In the genomic region with DNA sequence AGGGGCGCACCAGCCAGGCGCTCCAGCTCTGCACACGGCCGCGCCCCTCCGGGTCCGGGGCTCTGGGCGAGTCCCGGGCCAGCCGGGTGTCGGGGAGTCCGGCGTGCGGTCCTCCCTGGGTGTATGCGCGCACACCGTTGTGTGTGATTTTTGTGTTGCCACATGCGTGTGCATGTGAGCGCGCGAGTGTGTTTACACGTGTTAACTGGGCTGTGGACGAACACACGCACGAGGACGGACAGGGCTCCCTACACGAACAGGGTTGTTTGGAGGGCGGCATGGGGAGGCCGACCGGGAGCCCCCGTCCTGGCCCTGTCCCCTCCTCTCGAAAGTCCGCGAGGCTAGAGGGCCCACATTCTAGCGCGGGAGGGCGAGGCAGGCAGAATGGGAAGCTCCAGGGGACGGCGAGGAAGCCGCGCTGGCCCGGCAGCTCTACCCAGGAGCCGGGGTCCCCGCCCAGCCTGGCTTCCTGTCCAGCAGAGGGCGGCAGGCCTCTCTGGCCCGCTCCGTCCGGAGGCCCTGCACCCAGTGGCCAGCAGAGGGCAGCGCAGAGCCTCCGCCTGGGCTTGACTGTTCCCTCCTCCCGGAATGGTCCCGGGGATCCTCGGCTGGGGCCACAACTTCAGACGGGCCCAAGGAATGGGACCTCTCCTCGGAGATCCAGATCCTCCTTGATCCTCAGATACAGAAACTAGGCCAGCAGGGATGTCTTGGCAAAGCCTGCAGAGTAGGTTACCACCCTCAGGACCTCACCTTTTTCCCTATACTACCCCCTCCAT, we compare ENCODE assay signal across 1 cellular context.
A peak's percentile ranks its signal among the peaks of the same experiment; 100 is the strongest.
TF ChIP-seq lines count a peak whose summit lies in the region.

No MANE protein-coding gene starts in this region.

TF ChIP-seq in K562, 482 proteins besides CTCF, POLR2A, EP300 and RAD21 (continued from another document and continues in another):
- 0 out of 4 replicates have a peak, but pooled peaks of 1 of the 2 experiments have one; percentile 58 for TF ChIP-seq HDAC1 (IDR thresholded peaks at IDR 0.05)
- peak in 1 of 2 experiments; percentile 75; a peak in 2 of 4 replicates for TF ChIP-seq RCOR1 (IDR thresholded peaks at IDR 0.05; ENCODE audit: borderline replicate concordance in 1 of 2, low read depth in 2 of 2, low read length in 2 of 2)
- TF ChIP-seq, protein P1, sequence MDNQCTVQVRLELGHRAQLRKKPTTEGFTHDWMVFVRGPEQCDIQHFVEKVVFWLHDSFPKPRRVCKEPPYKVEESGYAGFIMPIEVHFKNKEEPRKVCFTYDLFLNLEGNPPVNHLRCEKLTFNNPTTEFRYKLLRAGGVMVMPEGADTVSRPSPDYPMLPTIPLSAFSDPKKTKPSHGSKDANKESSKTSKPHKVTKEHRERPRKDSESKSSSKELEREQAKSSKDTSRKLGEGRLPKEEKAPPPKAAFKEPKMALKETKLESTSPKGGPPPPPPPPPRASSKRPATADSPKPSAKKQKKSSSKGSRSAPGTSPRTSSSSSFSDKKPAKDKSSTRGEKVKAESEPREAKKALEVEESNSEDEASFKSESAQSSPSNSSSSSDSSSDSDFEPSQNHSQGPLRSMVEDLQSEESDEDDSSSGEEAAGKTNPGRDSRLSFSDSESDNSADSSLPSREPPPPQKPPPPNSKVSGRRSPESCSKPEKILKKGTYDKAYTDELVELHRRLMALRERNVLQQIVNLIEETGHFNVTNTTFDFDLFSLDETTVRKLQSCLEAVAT (IDR thresholded peaks at IDR 0.05), result peak in 1 of 2 experiments; percentile 96; a peak in 2 of 4 replicates
- 0 out of 2 replicates have a peak, but pooled peaks have one; percentile 63 for TF ChIP-seq ETS1 (conservative IDR thresholded peaks at IDR 0.05; ENCODE audit: control insufficient read depth, low read depth, low read length)
- TF ChIP-seq, protein P2, sequence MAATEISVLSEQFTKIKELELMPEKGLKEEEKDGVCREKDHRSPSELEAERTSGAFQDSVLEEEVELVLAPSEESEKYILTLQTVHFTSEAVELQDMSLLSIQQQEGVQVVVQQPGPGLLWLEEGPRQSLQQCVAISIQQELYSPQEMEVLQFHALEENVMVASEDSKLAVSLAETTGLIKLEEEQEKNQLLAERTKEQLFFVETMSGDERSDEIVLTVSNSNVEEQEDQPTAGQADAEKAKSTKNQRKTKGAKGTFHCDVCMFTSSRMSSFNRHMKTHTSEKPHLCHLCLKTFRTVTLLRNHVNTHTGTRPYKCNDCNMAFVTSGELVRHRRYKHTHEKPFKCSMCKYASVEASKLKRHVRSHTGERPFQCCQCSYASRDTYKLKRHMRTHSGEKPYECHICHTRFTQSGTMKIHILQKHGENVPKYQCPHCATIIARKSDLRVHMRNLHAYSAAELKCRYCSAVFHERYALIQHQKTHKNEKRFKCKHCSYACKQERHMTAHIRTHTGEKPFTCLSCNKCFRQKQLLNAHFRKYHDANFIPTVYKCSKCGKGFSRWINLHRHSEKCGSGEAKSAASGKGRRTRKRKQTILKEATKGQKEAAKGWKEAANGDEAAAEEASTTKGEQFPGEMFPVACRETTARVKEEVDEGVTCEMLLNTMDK (IDR thresholded peaks at IDR 0.05; ENCODE audit: borderline replicate concordance, insufficient read depth, low read depth, low read length, poor library complexity, severe bottlenecking), result peak; percentile 94
- no peak for TF ChIP-seq MBD2 (IDR thresholded peaks at IDR 0.05; ENCODE audit: borderline replicate concordance, low read depth)
- TF ChIP-seq TEAD1 (CRISPR knock-in tag; IDR thresholded peaks at IDR 0.05), result 0 out of 4 replicates have a peak, but pooled peaks of 1 of the 2 experiments have one; percentile 47
- TF ChIP-seq KDM2B (CRISPR knock-in tag; IDR thresholded peaks at IDR 0.05), result peak; percentile 7; the same call in 1 of the 2 replicates
- 0 out of 2 replicates have a peak, but pooled peaks have one; percentile 22 for TF ChIP-seq PTBP1 (IDR thresholded peaks at IDR 0.05; ENCODE audit: low read depth, low read length)
- TF ChIP-seq ZBTB1 (CRISPR knock-in tag; IDR thresholded peaks at IDR 0.05; ENCODE audit: borderline replicate concordance, low read depth), result peak; percentile 63; the same call in 1 of the 2 replicates
- TF ChIP-seq, protein P3, sequence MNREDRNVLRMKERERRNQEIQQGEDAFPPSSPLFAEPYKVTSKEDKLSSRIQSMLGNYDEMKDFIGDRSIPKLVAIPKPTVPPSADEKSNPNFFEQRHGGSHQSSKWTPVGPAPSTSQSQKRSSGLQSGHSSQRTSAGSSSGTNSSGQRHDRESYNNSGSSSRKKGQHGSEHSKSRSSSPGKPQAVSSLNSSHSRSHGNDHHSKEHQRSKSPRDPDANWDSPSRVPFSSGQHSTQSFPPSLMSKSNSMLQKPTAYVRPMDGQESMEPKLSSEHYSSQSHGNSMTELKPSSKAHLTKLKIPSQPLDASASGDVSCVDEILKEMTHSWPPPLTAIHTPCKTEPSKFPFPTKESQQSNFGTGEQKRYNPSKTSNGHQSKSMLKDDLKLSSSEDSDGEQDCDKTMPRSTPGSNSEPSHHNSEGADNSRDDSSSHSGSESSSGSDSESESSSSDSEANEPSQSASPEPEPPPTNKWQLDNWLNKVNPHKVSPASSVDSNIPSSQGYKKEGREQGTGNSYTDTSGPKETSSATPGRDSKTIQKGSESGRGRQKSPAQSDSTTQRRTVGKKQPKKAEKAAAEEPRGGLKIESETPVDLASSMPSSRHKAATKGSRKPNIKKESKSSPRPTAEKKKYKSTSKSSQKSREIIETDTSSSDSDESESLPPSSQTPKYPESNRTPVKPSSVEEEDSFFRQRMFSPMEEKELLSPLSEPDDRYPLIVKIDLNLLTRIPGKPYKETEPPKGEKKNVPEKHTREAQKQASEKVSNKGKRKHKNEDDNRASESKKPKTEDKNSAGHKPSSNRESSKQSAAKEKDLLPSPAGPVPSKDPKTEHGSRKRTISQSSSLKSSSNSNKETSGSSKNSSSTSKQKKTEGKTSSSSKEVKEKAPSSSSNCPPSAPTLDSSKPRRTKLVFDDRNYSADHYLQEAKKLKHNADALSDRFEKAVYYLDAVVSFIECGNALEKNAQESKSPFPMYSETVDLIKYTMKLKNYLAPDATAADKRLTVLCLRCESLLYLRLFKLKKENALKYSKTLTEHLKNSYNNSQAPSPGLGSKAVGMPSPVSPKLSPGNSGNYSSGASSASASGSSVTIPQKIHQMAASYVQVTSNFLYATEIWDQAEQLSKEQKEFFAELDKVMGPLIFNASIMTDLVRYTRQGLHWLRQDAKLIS (CRISPR knock-in tag; IDR thresholded peaks at IDR 0.05), result peak; percentile 79; the same call in 1 of the 2 replicates
- TF ChIP-seq ERF (CRISPR knock-in tag; IDR thresholded peaks at IDR 0.05), result 0 out of 2 replicates have a peak, but pooled peaks have one; percentile 51
- TF ChIP-seq, protein P4, sequence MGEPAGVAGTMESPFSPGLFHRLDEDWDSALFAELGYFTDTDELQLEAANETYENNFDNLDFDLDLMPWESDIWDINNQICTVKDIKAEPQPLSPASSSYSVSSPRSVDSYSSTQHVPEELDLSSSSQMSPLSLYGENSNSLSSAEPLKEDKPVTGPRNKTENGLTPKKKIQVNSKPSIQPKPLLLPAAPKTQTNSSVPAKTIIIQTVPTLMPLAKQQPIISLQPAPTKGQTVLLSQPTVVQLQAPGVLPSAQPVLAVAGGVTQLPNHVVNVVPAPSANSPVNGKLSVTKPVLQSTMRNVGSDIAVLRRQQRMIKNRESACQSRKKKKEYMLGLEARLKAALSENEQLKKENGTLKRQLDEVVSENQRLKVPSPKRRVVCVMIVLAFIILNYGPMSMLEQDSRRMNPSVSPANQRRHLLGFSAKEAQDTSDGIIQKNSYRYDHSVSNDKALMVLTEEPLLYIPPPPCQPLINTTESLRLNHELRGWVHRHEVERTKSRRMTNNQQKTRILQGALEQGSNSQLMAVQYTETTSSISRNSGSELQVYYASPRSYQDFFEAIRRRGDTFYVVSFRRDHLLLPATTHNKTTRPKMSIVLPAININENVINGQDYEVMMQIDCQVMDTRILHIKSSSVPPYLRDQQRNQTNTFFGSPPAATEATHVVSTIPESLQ (CRISPR knock-in tag; IDR thresholded peaks at IDR 0.05), result peak; percentile 56; the same call in 1 of the 2 replicates
- TF ChIP-seq SUPT5H (IDR thresholded peaks at IDR 0.05), result peak; percentile 51
- TF ChIP-seq PPARD (CRISPR knock-in tag; IDR thresholded peaks at IDR 0.05), result no peak
- peak; percentile 17; the same call in 1 of the 2 replicates for TF ChIP-seq NCOA1 (IDR thresholded peaks at IDR 0.05; ENCODE audit: low read depth)
- no peak for TF ChIP-seq NFXL1 (CRISPR knock-in tag; IDR thresholded peaks at IDR 0.05)
- TF ChIP-seq, protein P5, sequence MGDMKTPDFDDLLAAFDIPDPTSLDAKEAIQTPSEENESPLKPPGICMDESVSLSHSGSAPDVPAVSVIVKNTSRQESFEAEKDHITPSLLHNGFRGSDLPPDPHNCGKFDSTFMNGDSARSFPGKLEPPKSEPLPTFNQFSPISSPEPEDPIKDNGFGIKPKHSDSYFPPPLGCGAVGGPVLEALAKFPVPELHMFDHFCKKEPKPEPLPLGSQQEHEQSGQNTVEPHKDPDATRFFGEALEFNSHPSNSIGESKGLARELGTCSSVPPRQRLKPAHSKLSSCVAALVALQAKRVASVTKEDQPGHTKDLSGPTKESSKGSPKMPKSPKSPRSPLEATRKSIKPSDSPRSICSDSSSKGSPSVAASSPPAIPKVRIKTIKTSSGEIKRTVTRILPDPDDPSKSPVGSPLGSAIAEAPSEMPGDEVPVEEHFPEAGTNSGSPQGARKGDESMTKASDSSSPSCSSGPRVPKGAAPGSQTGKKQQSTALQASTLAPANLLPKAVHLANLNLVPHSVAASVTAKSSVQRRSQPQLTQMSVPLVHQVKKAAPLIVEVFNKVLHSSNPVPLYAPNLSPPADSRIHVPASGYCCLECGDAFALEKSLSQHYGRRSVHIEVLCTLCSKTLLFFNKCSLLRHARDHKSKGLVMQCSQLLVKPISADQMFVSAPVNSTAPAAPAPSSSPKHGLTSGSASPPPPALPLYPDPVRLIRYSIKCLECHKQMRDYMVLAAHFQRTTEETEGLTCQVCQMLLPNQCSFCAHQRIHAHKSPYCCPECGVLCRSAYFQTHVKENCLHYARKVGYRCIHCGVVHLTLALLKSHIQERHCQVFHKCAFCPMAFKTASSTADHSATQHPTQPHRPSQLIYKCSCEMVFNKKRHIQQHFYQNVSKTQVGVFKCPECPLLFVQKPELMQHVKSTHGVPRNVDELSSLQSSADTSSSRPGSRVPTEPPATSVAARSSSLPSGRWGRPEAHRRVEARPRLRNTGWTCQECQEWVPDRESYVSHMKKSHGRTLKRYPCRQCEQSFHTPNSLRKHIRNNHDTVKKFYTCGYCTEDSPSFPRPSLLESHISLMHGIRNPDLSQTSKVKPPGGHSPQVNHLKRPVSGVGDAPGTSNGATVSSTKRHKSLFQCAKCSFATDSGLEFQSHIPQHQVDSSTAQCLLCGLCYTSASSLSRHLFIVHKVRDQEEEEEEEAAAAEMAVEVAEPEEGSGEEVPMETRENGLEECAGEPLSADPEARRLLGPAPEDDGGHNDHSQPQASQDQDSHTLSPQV (IDR thresholded peaks at IDR 0.05), result peak; percentile 86
- TF ChIP-seq ZNF12 (CRISPR knock-in tag; IDR thresholded peaks at IDR 0.05), result 0 out of 2 replicates have a peak, but pooled peaks have one; percentile 28
- TF ChIP-seq GATAD2B (IDR thresholded peaks at IDR 0.05; ENCODE audit: borderline replicate concordance), result peak; percentile 71
- peak; percentile 16 for TF ChIP-seq CXXC5 (CRISPR knock-in tag; IDR thresholded peaks at IDR 0.05)
- TF ChIP-seq ZNF431 (CRISPR knock-in tag; IDR thresholded peaks at IDR 0.05), result 0 out of 2 replicates have a peak, but pooled peaks have one; percentile 55
- no peak for TF ChIP-seq ZNF668 (CRISPR knock-in tag; IDR thresholded peaks at IDR 0.05)
- no peak for TF ChIP-seq FOXM1 (IDR thresholded peaks at IDR 0.05; ENCODE audit: low read depth)
- peak; percentile 78; the same call in 1 of the 2 replicates for TF ChIP-seq FOXM1 (CRISPR knock-in tag; IDR thresholded peaks at IDR 0.05; ENCODE audit: low read depth)
- TF ChIP-seq VEZF1 (CRISPR knock-in tag; IDR thresholded peaks at IDR 0.05), result peak; percentile 54
- TF ChIP-seq, protein P6, sequence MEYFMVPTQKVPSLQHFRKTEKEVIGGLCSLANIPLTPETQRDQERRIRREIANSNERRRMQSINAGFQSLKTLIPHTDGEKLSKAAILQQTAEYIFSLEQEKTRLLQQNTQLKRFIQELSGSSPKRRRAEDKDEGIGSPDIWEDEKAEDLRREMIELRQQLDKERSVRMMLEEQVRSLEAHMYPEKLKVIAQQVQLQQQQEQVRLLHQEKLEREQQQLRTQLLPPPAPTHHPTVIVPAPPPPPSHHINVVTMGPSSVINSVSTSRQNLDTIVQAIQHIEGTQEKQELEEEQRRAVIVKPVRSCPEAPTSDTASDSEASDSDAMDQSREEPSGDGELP (CRISPR knock-in tag; IDR thresholded peaks at IDR 0.05; ENCODE audit: borderline replicate concordance), result peak; percentile 79; the same call in 1 of the 2 replicates
- TF ChIP-seq SREBF1 (IDR thresholded peaks at IDR 0.05; ENCODE audit: borderline replicate concordance, low read depth, low read length), result 0 out of 2 replicates have a peak, but pooled peaks have one; percentile 52
- TF ChIP-seq NEUROD1 (IDR thresholded peaks at IDR 0.05; ENCODE audit: borderline replicate concordance, low read depth, low read length, partially characterized antibody), result peak; percentile 28
- no peak for TF ChIP-seq MTA2 (IDR thresholded peaks at IDR 0.05; ENCODE audit: low read depth)
- TF ChIP-seq HNRNPL (IDR thresholded peaks at IDR 0.05; ENCODE audit: low read depth, low read length), result peak; percentile 75; the same call in 1 of the 2 replicates
- TF ChIP-seq ZNF24 (IDR thresholded peaks at IDR 0.05), result 0 out of 2 replicates have a peak, but pooled peaks have one; percentile 47
- TF ChIP-seq KAT2B (IDR thresholded peaks at IDR 0.05; ENCODE audit: low read depth, low read length), result no peak
- TF ChIP-seq SP1 (CRISPR knock-in tag; IDR thresholded peaks at IDR 0.05), result peak; percentile 82
